Comparison of ENCODE assay signal across 8 cellular contexts in genomic region chr20:35664544-35665206, GRCh38. TPM values are rescaled to one million over a fixed set of nuclear protein-coding genes. Genes with fewer than 3 reads are reported as not detected.
DNase-seq lines count a peak whose midpoint lies in the region; ATAC-seq and TF ChIP-seq lines count a peak whose summit lies in the region.

Gene CPNE1, minus strand, starts transcription at chr20:35664900. Its CDS starts 31,977 bp downstream, at chr20:35632923.
Gene RBM12, minus strand, starts transcription at chr20:35664900. Its CDS starts 9,578 bp downstream, at chr20:35655322.

- TF ChIP-seq RAD21 in IMR-90 (IDR thresholded peaks at IDR 0.05; ENCODE audit: low read length), result no peak; the same call in 1 of the 2 replicates

- CTCF ChIA-PET in IMR-90 (lab: Yijun Ruan, JAX) (no interaction called here), OCI-LY7 (lab: Charles Lee; ENCODE audit: unreplicated experiment) (no interaction called here)

- peaks cover 50% of the 10 kb centered on the region for H3K79me2 ChIP-seq in OCI-LY7 (ENCODE audit: insufficient read depth, low read depth, low read length)

- POLR2A ChIA-PET in IMR-90 (lab: Charles Lee; ENCODE audit: unreplicated experiment), result interaction anchor here (0.5 kb wide), 1 partner anchor 179 kb away, joined by 7 read pairs; no protein-coding TSS in a partner anchor
- POLR2A ChIA-PET in OCI-LY7 (lab: Charles Lee), result interaction anchor here (0.6 to 1.3 kb wide), 4 partner anchors 12 to 1317 kb away, joined by 3 to 4 read pairs (median 4); no protein-coding TSS in a partner anchor

- no peaks in the 10 kb centered on the region for H3K9me2 ChIP-seq in OCI-LY7 (ENCODE audit: insufficient read depth, low read length)

- H3K4me3 ChIP-seq in IMR-90 (ENCODE audit: insufficient read depth, low read depth, low read length), result peak within 1 kb of the TSS; percentile 86
- H3K4me3 ChIP-seq in OCI-LY7 (ENCODE audit: low read depth, low read length, poor library complexity, severe bottlenecking), result peak within 1 kb of the TSS; percentile 76

- H3K56ac ChIP-seq in IMR-90 (ENCODE audit: extremely low read depth, insufficient read depth, low read length), result peak within 1 kb of the TSS; percentile 94

- H3K9ac ChIP-seq in IMR-90 (ENCODE audit: low read depth, low read length), result peak within 1 kb of the TSS; percentile 96

- H2AK5ac ChIP-seq in IMR-90 (ENCODE audit: low read depth, low read length), result peak within 1 kb of the TSS; percentile 100

- peak within 1 kb of the TSS; percentile 98 for H4K91ac ChIP-seq in IMR-90 (ENCODE audit: insufficient read depth, low read depth, low read length)

- TF ChIP-seq CTCF in IMR-90 (conservative IDR thresholded peaks at IDR 0.05; ENCODE audit: low read depth, low read length) (no peak), OCI-LY7 (conservative IDR thresholded peaks at IDR 0.05; ENCODE audit: low read length) (no peak)

- DNase-seq in D341Med (ENCODE audit: low spot score) (peak; percentile 98), IMR-90 (peak; percentile 91), OCI-LY7 (ENCODE audit: low spot score) (peak; percentile 95), activated T-cell treated with anti-CD3 and anti-CD28 coated beads for 1 hour (ENCODE audit: low read depth) (peak; percentile 86), epidermal melanocyte (ENCODE audit: insufficient read length, low spot score) (peak; percentile 97), middle frontal gyrus (ENCODE audit: extremely low spot score, low spot score) (peak; percentile 90)
- peak; percentile 85 to 86 for DNase-seq in stimulated activated CD8-positive, alpha-beta memory T cell treated with anti-CD3 and anti-CD28 coated beads, Interleukin-2, amount 100 ng/mL, for 1 hour (ENCODE audit: low read depth in 2 of 2)

- H2BK15ac ChIP-seq in IMR-90 (ENCODE audit: low read depth, low read length), result peak within 1 kb of the TSS; percentile 8; the same call in 1 of the 3 replicates

- H3K9me3 ChIP-seq in IMR-90 (ENCODE audit: control insufficient read depth, insufficient read depth, low read length) (no peaks in the 10 kb centered on the region), OCI-LY7 (ENCODE audit: low read length) (no peaks in the 10 kb centered on the region; the same call in 1 of the 2 replicates)

- TF ChIP-seq POLR2A in IMR-90 (IDR thresholded peaks at IDR 0.05; ENCODE audit: low read depth, low read length), result peak; percentile 97

- whole genome bisulfite sequencing in IMR-90 (ENCODE audit: extremely low coverage in 2 of 2, insufficient read length in 1 of 2), 2 experiments, result 0% methylated on average over 3 of the region's 57 CpGs; no CpG with 5 or more reads in 1 of the 2 experiments

- peaks cover 8% of the 10 kb centered on the region for H3K36me3 ChIP-seq in IMR-90 (ENCODE audit: control insufficient read depth, insufficient read depth, low read length)
- H3K36me3 ChIP-seq in OCI-LY7 (ENCODE audit: insufficient read depth, low read length), result peaks cover 50% of the 10 kb centered on the region

- H3K18ac ChIP-seq in IMR-90 (ENCODE audit: low read depth, low read length), result peak within 1 kb of the TSS; percentile 96

- H2AFZ ChIP-seq in IMR-90 (replicated peaks; ENCODE audit: low read length, poor library complexity), result peak within 1 kb of the TSS; percentile 96
- peak within 1 kb of the TSS; percentile 66 for H2AFZ ChIP-seq in OCI-LY7 (ENCODE audit: low read length)

- H2AK9ac ChIP-seq in IMR-90 (replicated peaks; ENCODE audit: low read depth, low read length, poor library complexity), result peak within 1 kb of the TSS; percentile 99

- H3K27me3 ChIP-seq in IMR-90 (ENCODE audit: control insufficient read depth, insufficient read depth, low read length), result no peaks in the 10 kb centered on the region

- ATAC-seq in GM21515 (IDR thresholded peaks at IDR 0.05; ENCODE audit: unreplicated experiment) (peak; percentile 64), IMR-90 (ENCODE audit: low read depth) (peak; percentile 90)

- H3K14ac ChIP-seq in IMR-90 (replicated peaks; ENCODE audit: low read depth, low read length), result peak within 1 kb of the TSS; percentile 98

- peaks cover 48% of the 10 kb centered on the region for H4K20me1 ChIP-seq in IMR-90 (ENCODE audit: insufficient read depth, low read length)
- peaks cover 40% of the 10 kb centered on the region for H4K20me1 ChIP-seq in OCI-LY7 (ENCODE audit: insufficient read depth, low read length)

- H3K4me1 ChIP-seq in IMR-90 (ENCODE audit: control insufficient read depth, insufficient read depth, low read length) (peaks cover 2% of the 10 kb centered on the region), OCI-LY7 (ENCODE audit: insufficient read depth, low read length, poor library complexity, severe bottlenecking) (peaks cover 31% of the 10 kb centered on the region)

- intact Hi-C loops in IMR-90 (cut with micrococcal nuclease), result loop anchor here (2.0 to 10.0 kb wide), 3 partner anchors 78 to 152 kb away; partner anchors contain the start of gene RBM39
- intact Hi-C loops in OCI-LY7 (cut with micrococcal nuclease; ENCODE audit: unreplicated experiment), result loop anchor here (1.0 to 10.0 kb wide), 3 partner anchors 47 to 100 kb away; partner anchors contain the start of gene RBM39

- H2BK5ac ChIP-seq in IMR-90 (ENCODE audit: low read depth, low read length, poor library complexity, severe bottlenecking), result peak within 1 kb of the TSS; percentile 90

- H3K4ac ChIP-seq in IMR-90 (ENCODE audit: low read depth, low read length), result peak within 1 kb of the TSS; percentile 98

- peaks cover 0 to 22% of the 10 kb centered on the region in 2 experiments; a peak in 3 of 4 replicates for H3K79me1 ChIP-seq in IMR-90 (ENCODE audit: low read depth in 1 of 2, low read length in 2 of 2)

- H4K5ac ChIP-seq in IMR-90 (ENCODE audit: low read depth, low read length), result peak within 1 kb of the TSS; percentile 100

- H2BK20ac ChIP-seq in IMR-90 (ENCODE audit: low read depth, low read length), result no peak within 1 kb of the TSS

- dilution Hi-C loops in IMR-90 (cut with HindIII; ENCODE audit: low sequenced_read_pairs, unreplicated experiment), result no loop called here

- peak within 1 kb of the TSS; percentile 98 for H3K23ac ChIP-seq in IMR-90 (ENCODE audit: low read depth, low read length)

- H4K8ac ChIP-seq in IMR-90 (ENCODE audit: low read depth in 2 of 2, low read length in 2 of 2), result peak within 1 kb of the TSS; percentile 94 to 100

- H3K4me2 ChIP-seq in IMR-90 (ENCODE audit: low read depth, low read length) (peak within 1 kb of the TSS; percentile 99), OCI-LY7 (ENCODE audit: low read length) (peak within 1 kb of the TSS; percentile 96)

- peaks cover 9% of the 10 kb centered on the region; the same call in 1 of the 2 replicates for H3K9me1 ChIP-seq in IMR-90 (ENCODE audit: insufficient read depth, low read length)

- in situ Hi-C loops in IMR-90 (cut with MboI; ENCODE audit: low sequenced_read_pairs), result no loop called here

- 0 out of 2 replicates have a peak within 1 kb of the TSS, but pooled peaks have one; percentile 26 for H2BK120ac ChIP-seq in IMR-90 (ENCODE audit: low read depth, low read length)

- BruUV-seq in IMR-90 (replicated peaks; lab: Mats Ljungman, UMichigan), result no TSS peak
- BruUV-seq in OCI-LY7 (replicated peaks; lab: Mats Ljungman, UMichigan), result no TSS peak

- peak within 1 kb of the TSS; percentile 94 for H3K27ac ChIP-seq in IMR-90 (ENCODE audit: insufficient read depth, low read length)
- H3K27ac ChIP-seq in OCI-LY7 (ENCODE audit: low read depth, low read length, poor library complexity, severe bottlenecking), result peak within 1 kb of the TSS; percentile 74

TF ChIP-seq in IMR-90, 13 proteins besides CTCF, POLR2A, EP300 and RAD21 (continues in another document):
- TF ChIP-seq CEBPB (IDR thresholded peaks at IDR 0.05; ENCODE audit: low read depth, low read length) (no peak), BHLHE40 (IDR thresholded peaks at IDR 0.05; ENCODE audit: low read depth, low read length) (peak; percentile 30; the same call in 1 of the 2 replicates), SMC3 (IDR thresholded peaks at IDR 0.05; ENCODE audit: low read depth, low read length) (no peak), MAZ (IDR thresholded peaks at IDR 0.05; ENCODE audit: borderline replicate concordance, low read depth, low read length) (peak; percentile 58; the same call in 1 of the 2 replicates), MAFK (IDR thresholded peaks at IDR 0.05; ENCODE audit: low read depth, low read length) (no peak; the same call in 1 of the 2 replicates), NFE2L2 (IDR thresholded peaks at IDR 0.05; ENCODE audit: low read depth, low read length) (no peak), RCOR1 (IDR thresholded peaks at IDR 0.05; ENCODE audit: insufficient replicate concordance, low read length) (no peak), RFX5 (IDR thresholded peaks at IDR 0.05; ENCODE audit: low read depth, low read length) (no peak), FOS (IDR thresholded peaks at IDR 0.05; ENCODE audit: low read depth, low read length) (no peak), MXI1 (IDR thresholded peaks at IDR 0.05; ENCODE audit: borderline replicate concordance, low read depth, low read length) (0 out of 2 replicates have a peak, but pooled peaks have one; percentile 38), CHD1 (IDR thresholded peaks at IDR 0.05; ENCODE audit: low read depth, low read length) (no peak)
- TF ChIP-seq, protein P1, sequence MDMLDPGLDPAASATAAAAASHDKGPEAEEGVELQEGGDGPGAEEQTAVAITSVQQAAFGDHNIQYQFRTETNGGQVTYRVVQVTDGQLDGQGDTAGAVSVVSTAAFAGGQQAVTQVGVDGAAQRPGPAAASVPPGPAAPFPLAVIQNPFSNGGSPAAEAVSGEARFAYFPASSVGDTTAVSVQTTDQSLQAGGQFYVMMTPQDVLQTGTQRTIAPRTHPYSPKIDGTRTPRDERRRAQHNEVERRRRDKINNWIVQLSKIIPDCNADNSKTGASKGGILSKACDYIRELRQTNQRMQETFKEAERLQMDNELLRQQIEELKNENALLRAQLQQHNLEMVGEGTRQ (IDR thresholded peaks at IDR 0.05; ENCODE audit: low read depth, low read length), result peak; percentile 2; the same call in 1 of the 2 replicates

RNA-seq across cellular contexts. Expression of gene CPNE1, which starts in this region (rescaled TPM):
- total RNA-seq in IMR-90 (2012; rRNA removed) (141 and 163 TPM in 2 replicates), OCI-LY7 (2022) (193 and 202 TPM in 2 replicates)
- polyA plus RNA-seq in IMR-90 (2012; rRNA removed), result 165 and 189 TPM in 2 replicates
- polyA plus RNA-seq in IMR-90 (2012; cell fraction: cytosol; rRNA removed), result 158 and 268 TPM in 2 replicates
- polyA plus RNA-seq in IMR-90 (2012; cell fraction: nucleus; rRNA removed; ENCODE audit: low replicate concordance), result 564 and 652 TPM in 2 replicates
- total RNA-seq in OCI-LY7 (2014; rRNA removed; shearing (Covaris generic)), result 83.3 and 83.7 TPM in 2 replicates

RNA-seq across cellular contexts. Expression of gene RBM12, which starts in this region (rescaled TPM):
- total RNA-seq in IMR-90 (2012; rRNA removed), result 65.8 and 69.4 TPM in 2 replicates
- 44.7 and 51.2 TPM in 2 replicates for polyA plus RNA-seq in IMR-90 (2012; rRNA removed)
- polyA plus RNA-seq in IMR-90 (2012; cell fraction: cytosol; rRNA removed), result 10.9 and 21.0 TPM in 2 replicates
- 47.0 and 117 TPM in 2 replicates for polyA plus RNA-seq in IMR-90 (2012; cell fraction: nucleus; rRNA removed; ENCODE audit: low replicate concordance)
- 63.8 and 66.3 TPM in 2 replicates for total RNA-seq in OCI-LY7 (2014; rRNA removed; shearing (Covaris generic))
- total RNA-seq in OCI-LY7 (2022), result 152 and 160 TPM in 2 replicates

Comparison
In these comparisons a context has a peak if more than half of its experiments do, and no peak if none do; other contexts are left out.
1. Peak in every context shown above with its lines: DNase-seq, ATAC-seq, H3K4me3 ChIP-seq and H3K27ac ChIP-seq.